ENCODE assay signal across 11 cellular contexts in genomic region chr12:26360062-26360461, GRCh38.
"Had no signal": no experiment of that assay in that cellular context is flagged by ENCODE, and none has a peak within 500 bp of the region (broad histone marks: within the 10 kb centered on the region; RNA-seq: fewer than 3 reads in every experiment).

No MANE protein-coding gene starts in this region.

- H3K27me3 ChIP-seq: cardiac muscle cell, colonic mucosa, transverse colon had no signal

- DNase-seq: activated CD4-positive, alpha-beta T cell treated with anti-CD3 and anti-CD28 coated beads, Interleukin-2, amount 50 U/mL, for 1 hour; activated naive CD4-positive, alpha-beta T cell treated with anti-CD3 and anti-CD28 coated beads for 36 hours; activated T-cell treated with anti-CD3 and anti-CD28 coated beads for 4 hours; colonic mucosa; kidney; nephron progenitor cell; small intestine; T-helper 2 cell; transverse colon had no signal

- H3K9me3 ChIP-seq: colonic mucosa, transverse colon had no signal

- H3K9me3 Mint-ChIP-seq: activated naive CD4-positive, alpha-beta T cell treated with anti-CD3 and anti-CD28 coated beads for 36 hours; nephron progenitor cell had no signal

- H3K4me1 ChIP-seq: colonic mucosa, transverse colon had no signal

- H3K27ac Mint-ChIP-seq: activated naive CD4-positive, alpha-beta T cell treated with anti-CD3 and anti-CD28 coated beads for 36 hours; activated T-helper 17 cell treated with anti-CD3 and anti-CD28 coated beads, Interleukin-2, amount 50 U/mL, for 72 hours; nephron progenitor cell had no signal

- H3K4me1 Mint-ChIP-seq: activated T-helper 17 cell treated with anti-CD3 and anti-CD28 coated beads, Interleukin-2, amount 50 U/mL, for 72 hours; nephron progenitor cell had no signal

- H3K27me3 Mint-ChIP-seq: activated T-helper 17 cell treated with anti-CD3 and anti-CD28 coated beads, Interleukin-2, amount 50 U/mL, for 72 hours had no signal

- H3K27ac ChIP-seq: cardiac muscle cell, colonic mucosa, transverse colon had no signal

- H3K4me3 ChIP-seq: cardiac muscle cell, colonic mucosa, transverse colon had no signal

- H3K4me3 Mint-ChIP-seq: activated naive CD4-positive, alpha-beta T cell treated with anti-CD3 and anti-CD28 coated beads for 36 hours; activated T-helper 17 cell treated with anti-CD3 and anti-CD28 coated beads, Interleukin-2, amount 50 U/mL, for 72 hours; nephron progenitor cell had no signal

- ATAC-seq: activated T-helper 17 cell treated with anti-CD3 and anti-CD28 coated beads, Interleukin-2, amount 50 U/mL, for 72 hours had no signal

- H3K36me3 ChIP-seq: cardiac muscle cell, colonic mucosa, transverse colon had no signal
